9 cellular contexts compared by ENCODE assay signal in the genomic region with DNA sequence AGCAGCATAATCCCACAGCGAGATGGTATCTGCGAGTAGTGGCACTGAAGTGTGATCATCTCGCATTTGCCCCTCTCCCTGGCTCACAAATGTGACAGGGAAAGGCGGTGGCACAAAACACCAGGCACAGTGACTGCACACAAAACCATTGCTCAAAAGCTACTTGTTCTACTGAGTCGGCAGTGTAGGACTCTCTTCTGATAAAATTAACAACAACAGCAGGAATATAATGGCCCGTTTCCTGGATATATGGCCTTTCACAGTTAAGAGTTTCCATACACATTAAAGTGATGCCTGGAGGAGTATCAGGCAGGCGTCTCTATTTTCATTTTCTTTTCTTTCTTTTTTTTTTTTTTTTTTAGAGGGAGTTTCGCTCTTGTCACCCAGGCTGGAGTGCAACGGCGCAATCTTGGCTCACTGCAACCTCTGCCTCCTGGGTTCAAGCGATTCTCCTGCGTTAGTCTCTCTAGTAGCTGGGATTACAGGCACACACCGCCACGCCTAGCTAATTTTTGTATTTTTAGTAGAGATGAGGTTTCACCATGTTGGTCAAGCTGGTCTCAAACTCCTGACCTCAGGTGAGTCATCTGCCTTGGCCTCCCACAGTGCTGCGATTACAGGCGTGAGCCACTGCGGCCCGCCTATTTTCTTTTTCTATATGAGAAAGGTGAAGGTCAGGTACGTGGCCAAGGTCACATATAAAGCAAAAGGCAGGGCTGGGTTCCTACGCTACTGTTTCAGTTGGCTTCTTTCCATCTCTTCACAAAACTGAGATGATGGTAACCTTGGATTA.
A peak's percentile ranks its signal among the peaks of the same experiment; 100 is the strongest.
DNase-seq lines count a peak whose midpoint lies in the region; ATAC-seq, FAIRE-seq and TF ChIP-seq lines count a peak whose summit lies in the region.
"Had no signal": no experiment of that assay in that cellular context is flagged by ENCODE, and none has a peak within 500 bp of the region (broad histone marks: within the 10 kb centered on the region; RNA-seq: fewer than 3 reads in every experiment).

No MANE protein-coding gene starts in this region.

- H3K9me3 ChIP-seq in PC-9 (ENCODE audit: insufficient read depth, low read depth) (no peaks in the 10 kb centered on the region), lower lobe of right lung (no peaks in the 10 kb centered on the region)
- H3K9me3 ChIP-seq: pancreas had no signal

- H3K9me2 ChIP-seq in PC-9 (ENCODE audit: insufficient read depth) = no peaks in the 10 kb centered on the region

- CTCF ChIA-PET in PC-9 (lab: Charles Lee) = no interaction called here

- H3K79me2 ChIP-seq in PC-9 (ENCODE audit: low read depth) = peaks cover 95% of the 10 kb centered on the region

- ATAC-seq in GM21786 (IDR thresholded peaks at IDR 0.05; ENCODE audit: unreplicated experiment) (peak; percentile 35), lower lobe of right lung (no peak)

- POLR2A ChIA-PET in PC-9 (lab: Charles Lee; ENCODE audit: unreplicated experiment) = interaction anchor here (0.6 to 0.7 kb wide), 3 partner anchors 9 to 68 kb away, joined by 3 to 18 read pairs (median 3); no protein-coding TSS in a partner anchor

- H3K4me1 ChIP-seq in PC-9 (replicated peaks; ENCODE audit: insufficient read depth) (peaks cover 86% of the 10 kb centered on the region), lower lobe of right lung (peaks cover 25% of the 10 kb centered on the region)

- FAIRE-seq in H54 (lab: Jason Lieb, UNC) = no peak
- FAIRE-seq: pancreas had no signal

- no peak overlapping the region; the same call in 1 of the 2 replicates for H3K4me3 ChIP-seq in PC-9
- H3K4me3 ChIP-seq in lower lobe of right lung = no peak overlapping the region
- H3K4me3 ChIP-seq: pancreas had no signal

- peak overlapping the region; percentile 62 for H3K4me2 ChIP-seq in PC-9

- no peak overlapping the region for H2AFZ ChIP-seq in PC-9

- peaks cover 77% of the 10 kb centered on the region for H3F3A ChIP-seq in PC-9 (ENCODE audit: insufficient read depth, low read depth)

- DNase-seq in Ammon's horn (ENCODE audit: low spot score) = peak; percentile 57
- peak; percentile 62 to 67 for DNase-seq in PC-9
- DNase-seq in iris pigment epithelial cell (ENCODE audit: low read depth) = peak; percentile 74
- no peak for DNase-seq in NCI-H1417 treated with DMSO at 0.1 percent for 48 hours (lab: John Stamatoyannopoulos, UW)
- no peak for DNase-seq in H54 (ENCODE audit: insufficient read length, low spot score)
- DNase-seq in NCI-H510A (lab: John Stamatoyannopoulos, UW) = no peak
- no peak for DNase-seq in lower lobe of right lung
- DNase-seq: pancreas had no signal

- TF ChIP-seq CTCF in PC-9 (conservative IDR thresholded peaks at IDR 0.05) (no peak), lower lobe of right lung (IDR thresholded peaks at IDR 0.05) (no peak)

- TF ChIP-seq POLR2A in H54 (IDR thresholded peaks at IDR 0.05; ENCODE audit: low read depth, low read length) = no peak

- intact Hi-C loops in PC-9 (cut with micrococcal nuclease; ENCODE audit: unreplicated experiment) = no loop called here
- intact Hi-C loops in lower lobe of right lung (cut with DNase I) = no loop called here

- TSS peak; percentile 13 for BruUV-seq in PC-9 (replicated peaks; lab: Mats Ljungman, UMichigan)

- H3K36me3 ChIP-seq in PC-9 (ENCODE audit: low read depth) (0 out of 2 replicates have a peak, but pooled peaks cover 5% of the 10 kb centered on the region), lower lobe of right lung (no peaks in the 10 kb centered on the region)
- H3K36me3 ChIP-seq: pancreas had no signal

- no peaks in the 10 kb centered on the region for H3K27me3 ChIP-seq in PC-9 (ENCODE audit: insufficient read depth, low read depth)
- H3K27me3 ChIP-seq in lower lobe of right lung (ENCODE audit: low read depth) = no peaks in the 10 kb centered on the region
- H3K27me3 ChIP-seq: pancreas had no signal

- H3K27ac ChIP-seq in PC-9 = peak overlapping the region; percentile 97
- H3K27ac ChIP-seq in lower lobe of right lung = no peak overlapping the region

- H4K20me1 ChIP-seq in PC-9 (ENCODE audit: insufficient read depth) = no peaks in the 10 kb centered on the region

Comparison
In these comparisons a context has a peak if more than half of its experiments do, and no peak if none do; other contexts are left out.
1. DNase-seq: peak in Ammon's horn (single experiment), PC-9 (2 of 2) and iris pigment epithelial cell (single experiment); none in NCI-H1417 treated with DMSO at 0.1 percent for 48 hours (single experiment), H54 (single experiment), NCI-H510A (single experiment) and lower lobe of right lung (single experiment).